ENCODE assay signal across 8 cellular contexts in the genomic region with DNA sequence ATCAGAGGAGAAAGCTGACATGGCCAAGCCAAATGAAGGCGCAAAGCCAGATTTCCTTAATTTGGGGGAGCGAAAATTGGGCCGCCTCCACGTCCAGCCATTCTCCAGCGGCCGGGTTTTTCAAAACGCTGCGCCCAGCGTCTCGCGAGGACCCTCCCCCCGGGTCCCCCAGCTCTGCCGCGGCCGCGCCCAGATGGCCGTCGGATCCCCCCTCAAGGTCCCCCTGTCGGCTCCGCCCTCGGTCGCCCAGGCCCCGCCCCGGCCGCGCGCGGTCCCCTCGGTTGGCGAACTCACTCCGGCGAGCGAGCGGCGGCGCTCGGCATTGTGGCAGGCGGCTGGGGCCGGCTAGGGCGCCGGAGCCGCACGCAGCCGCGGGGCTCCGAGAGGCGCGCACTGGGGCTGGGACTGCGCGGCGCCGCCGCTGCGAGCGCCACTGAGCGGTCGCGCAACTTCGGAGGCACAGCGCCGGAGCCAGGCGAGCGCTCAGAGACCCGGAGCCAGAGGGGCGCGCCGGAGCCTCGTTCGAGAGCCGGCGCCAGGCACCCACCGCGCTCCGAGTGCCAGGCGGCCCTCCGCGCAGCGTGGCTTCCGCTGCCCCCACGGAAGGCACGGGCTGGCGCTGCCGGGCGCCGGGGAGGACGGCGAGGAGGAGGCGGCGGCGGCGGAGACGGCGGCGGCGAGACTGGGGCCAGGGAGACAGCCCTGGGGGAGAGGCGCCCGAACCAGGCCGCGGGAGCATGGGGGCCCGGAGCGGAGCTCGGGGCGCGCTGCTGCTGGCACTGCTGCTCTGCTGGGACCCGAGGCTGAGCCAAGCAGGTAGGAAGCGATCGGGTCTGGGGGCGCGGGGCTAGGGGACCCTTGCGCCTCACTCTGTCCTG. TPM values are rescaled to one million over a fixed set of nuclear protein-coding genes. Genes with fewer than 3 reads are reported as not detected.
DNase-seq lines count a peak whose midpoint lies in the region; ATAC-seq lines count a peak whose summit lies in the region.

A gene (plus strand): TSS at position 322 of the 878 bp plus-strand sequence. CDS start 416 bp downstream, at position 738.

- ATAC-seq in HG03571 (IDR thresholded peaks at IDR 0.05; ENCODE audit: unreplicated experiment) = no peak

- peak; percentile 91 for DNase-seq in AG08395 (ENCODE audit: low spot score)
- peak; percentile 84 for DNase-seq in HCEC 1CT
- DNase-seq in NCI-H526 (lab: John Stamatoyannopoulos, UW) = peak; percentile 34 to 94
- peak; percentile 34 for DNase-seq in activated T-cell treated with anti-CD3 and anti-CD28 coated beads for 1 hour (ENCODE audit: low read depth)
- DNase-seq in epidermal melanocyte (ENCODE audit: insufficient read length, low spot score) = peak; percentile 71
- DNase-seq in mesenteric fat pad (ENCODE audit: low spot score) = peak; percentile 96
- peak; percentile 36 for DNase-seq in stimulated activated CD8-positive, alpha-beta memory T cell treated with anti-CD3 and anti-CD28 coated beads, Interleukin-12 subunit alpha, Interleukin-12 subunit beta, amount 100 ng/mL, for 24 hours (ENCODE audit: extremely low read depth)

RNA-seq across cellular contexts. Expression of the gene that starts here (rescaled TPM):
- total RNA-seq in mesenteric fat pad = 5.3 TPM

Comparison
In these comparisons a context has a peak if more than half of its experiments do, and no peak if none do; other contexts are left out.
1. DNase-seq: peak in every context shown above with its lines; median percentile 96 in mesenteric fat pad; 91 in AG08395; 84 in HCEC 1CT; 71 in epidermal melanocyte; 64 in NCI-H526; 36 in stimulated activated CD8-positive, alpha-beta memory T cell treated with anti-CD3 and anti-CD28 coated beads, Interleukin-12 subunit alpha, Interleukin-12 subunit beta, amount 100 ng/mL, for 24 hours; 34 in activated T-cell treated with anti-CD3 and anti-CD28 coated beads for 1 hour.